In the genomic region with DNA sequence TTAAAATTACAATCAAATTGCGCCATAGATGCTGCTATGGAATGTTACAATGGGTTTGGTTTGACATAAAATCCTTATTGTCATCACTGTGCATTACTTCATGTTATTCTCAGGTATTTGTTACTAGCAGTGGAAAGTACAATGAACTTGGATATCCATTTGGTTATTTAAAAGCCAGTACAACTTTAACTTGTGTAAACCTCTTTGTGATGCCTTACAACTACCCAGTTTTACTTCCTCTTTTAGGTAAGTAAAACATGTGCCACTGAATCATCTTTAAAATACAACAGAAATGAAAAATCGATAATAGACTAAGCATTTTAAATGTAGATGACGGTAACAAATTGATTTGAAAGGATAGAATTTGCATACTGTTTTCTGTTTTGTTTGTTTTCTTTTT, we compare ENCODE assay signal across 2 cellular contexts.
A peak's percentile ranks its signal among the peaks of the same experiment; 100 is the strongest.
TF ChIP-seq lines count a peak whose summit lies in the region.

No MANE protein-coding gene starts in this region.

TF ChIP-seq in GM12878, 131 proteins besides CTCF, POLR2A, EP300 and RAD21:
- TF ChIP-seq, protein P1, sequence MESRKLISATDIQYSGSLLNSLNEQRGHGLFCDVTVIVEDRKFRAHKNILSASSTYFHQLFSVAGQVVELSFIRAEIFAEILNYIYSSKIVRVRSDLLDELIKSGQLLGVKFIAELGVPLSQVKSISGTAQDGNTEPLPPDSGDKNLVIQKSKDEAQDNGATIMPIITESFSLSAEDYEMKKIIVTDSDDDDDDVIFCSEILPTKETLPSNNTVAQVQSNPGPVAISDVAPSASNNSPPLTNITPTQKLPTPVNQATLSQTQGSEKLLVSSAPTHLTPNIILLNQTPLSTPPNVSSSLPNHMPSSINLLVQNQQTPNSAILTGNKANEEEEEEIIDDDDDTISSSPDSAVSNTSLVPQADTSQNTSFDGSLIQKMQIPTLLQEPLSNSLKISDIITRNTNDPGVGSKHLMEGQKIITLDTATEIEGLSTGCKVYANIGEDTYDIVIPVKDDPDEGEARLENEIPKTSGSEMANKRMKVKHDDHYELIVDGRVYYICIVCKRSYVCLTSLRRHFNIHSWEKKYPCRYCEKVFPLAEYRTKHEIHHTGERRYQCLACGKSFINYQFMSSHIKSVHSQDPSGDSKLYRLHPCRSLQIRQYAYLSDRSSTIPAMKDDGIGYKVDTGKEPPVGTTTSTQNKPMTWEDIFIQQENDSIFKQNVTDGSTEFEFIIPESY (IDR thresholded peaks at IDR 0.05): no peak
- TF ChIP-seq MXI1 (IDR thresholded peaks at IDR 0.05; ENCODE audit: low read depth, low read length) (peak; percentile 15; the same call in 1 of the 2 replicates), BHLHE40 (IDR thresholded peaks at IDR 0.05; ENCODE audit: borderline replicate concordance in 1 of 2, low read depth in 2 of 2, low read length in 1 of 2) (peak; percentile 36 to 41; a peak in 1 of 4 replicates)

TF ChIP-seq in HepG2, 621 proteins besides CTCF, POLR2A, EP300 and RAD21:
- TF ChIP-seq, protein P2, sequence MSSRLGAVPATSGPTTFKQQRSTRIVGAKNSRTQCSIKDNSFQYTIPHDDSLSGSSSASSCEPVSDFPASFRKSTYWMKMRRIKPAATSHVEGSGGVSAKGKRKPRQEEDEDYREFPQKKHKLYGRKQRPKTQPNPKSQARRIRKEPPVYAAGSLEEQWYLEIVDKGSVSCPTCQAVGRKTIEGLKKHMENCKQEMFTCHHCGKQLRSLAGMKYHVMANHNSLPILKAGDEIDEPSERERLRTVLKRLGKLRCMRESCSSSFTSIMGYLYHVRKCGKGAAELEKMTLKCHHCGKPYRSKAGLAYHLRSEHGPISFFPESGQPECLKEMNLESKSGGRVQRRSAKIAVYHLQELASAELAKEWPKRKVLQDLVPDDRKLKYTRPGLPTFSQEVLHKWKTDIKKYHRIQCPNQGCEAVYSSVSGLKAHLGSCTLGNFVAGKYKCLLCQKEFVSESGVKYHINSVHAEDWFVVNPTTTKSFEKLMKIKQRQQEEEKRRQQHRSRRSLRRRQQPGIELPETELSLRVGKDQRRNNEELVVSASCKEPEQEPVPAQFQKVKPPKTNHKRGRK (CRISPR knock-in tag; IDR thresholded peaks at IDR 0.05): no peak
- TF ChIP-seq JDP2 (CRISPR knock-in tag; IDR thresholded peaks at IDR 0.05; ENCODE audit: borderline replicate concordance) (no peak), ZNF615 (CRISPR knock-in tag; IDR thresholded peaks at IDR 0.05; ENCODE audit: borderline replicate concordance) (no peak), SKI (IDR thresholded peaks at IDR 0.05; ENCODE audit: partially characterized antibody) (no peak), KDM2A (CRISPR knock-in tag; IDR thresholded peaks at IDR 0.05; ENCODE audit: borderline replicate concordance, low read depth) (no peak), FOXO1 (CRISPR knock-in tag; IDR thresholded peaks at IDR 0.05) (no peak), ZBTB1 (CRISPR knock-in tag; IDR thresholded peaks at IDR 0.05; ENCODE audit: borderline replicate concordance) (no peak), STAT5B (CRISPR knock-in tag; IDR thresholded peaks at IDR 0.05) (no peak), ZNF282 (IDR thresholded peaks at IDR 0.05; ENCODE audit: partially characterized antibody) (no peak), MED13 (CRISPR knock-in tag; IDR thresholded peaks at IDR 0.05) (no peak), EZH2 (conservative IDR thresholded peaks at IDR 0.05; ENCODE audit: low read depth, low read length) (no peak), ZNF879 (CRISPR knock-in tag; IDR thresholded peaks at IDR 0.05) (no peak), ATRX (CRISPR knock-in tag; IDR thresholded peaks at IDR 0.05; ENCODE audit: borderline replicate concordance) (no peak), YEATS2 (CRISPR knock-in tag; IDR thresholded peaks at IDR 0.05; ENCODE audit: borderline replicate concordance) (no peak), PRPF4 (IDR thresholded peaks at IDR 0.05; ENCODE audit: low read depth, low read length, poor library complexity, severe bottlenecking) (no peak), NFYC (CRISPR knock-in tag; IDR thresholded peaks at IDR 0.05) (no peak)
- TF ChIP-seq, protein P3, sequence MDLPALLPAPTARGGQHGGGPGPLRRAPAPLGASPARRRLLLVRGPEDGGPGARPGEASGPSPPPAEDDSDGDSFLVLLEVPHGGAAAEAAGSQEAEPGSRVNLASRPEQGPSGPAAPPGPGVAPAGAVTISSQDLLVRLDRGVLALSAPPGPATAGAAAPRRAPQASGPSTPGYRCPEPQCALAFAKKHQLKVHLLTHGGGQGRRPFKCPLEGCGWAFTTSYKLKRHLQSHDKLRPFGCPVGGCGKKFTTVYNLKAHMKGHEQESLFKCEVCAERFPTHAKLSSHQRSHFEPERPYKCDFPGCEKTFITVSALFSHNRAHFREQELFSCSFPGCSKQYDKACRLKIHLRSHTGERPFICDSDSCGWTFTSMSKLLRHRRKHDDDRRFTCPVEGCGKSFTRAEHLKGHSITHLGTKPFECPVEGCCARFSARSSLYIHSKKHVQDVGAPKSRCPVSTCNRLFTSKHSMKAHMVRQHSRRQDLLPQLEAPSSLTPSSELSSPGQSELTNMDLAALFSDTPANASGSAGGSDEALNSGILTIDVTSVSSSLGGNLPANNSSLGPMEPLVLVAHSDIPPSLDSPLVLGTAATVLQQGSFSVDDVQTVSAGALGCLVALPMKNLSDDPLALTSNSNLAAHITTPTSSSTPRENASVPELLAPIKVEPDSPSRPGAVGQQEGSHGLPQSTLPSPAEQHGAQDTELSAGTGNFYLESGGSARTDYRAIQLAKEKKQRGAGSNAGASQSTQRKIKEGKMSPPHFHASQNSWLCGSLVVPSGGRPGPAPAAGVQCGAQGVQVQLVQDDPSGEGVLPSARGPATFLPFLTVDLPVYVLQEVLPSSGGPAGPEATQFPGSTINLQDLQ (CRISPR knock-in tag; IDR thresholded peaks at IDR 0.05): no peak
- TF ChIP-seq, protein P4, sequence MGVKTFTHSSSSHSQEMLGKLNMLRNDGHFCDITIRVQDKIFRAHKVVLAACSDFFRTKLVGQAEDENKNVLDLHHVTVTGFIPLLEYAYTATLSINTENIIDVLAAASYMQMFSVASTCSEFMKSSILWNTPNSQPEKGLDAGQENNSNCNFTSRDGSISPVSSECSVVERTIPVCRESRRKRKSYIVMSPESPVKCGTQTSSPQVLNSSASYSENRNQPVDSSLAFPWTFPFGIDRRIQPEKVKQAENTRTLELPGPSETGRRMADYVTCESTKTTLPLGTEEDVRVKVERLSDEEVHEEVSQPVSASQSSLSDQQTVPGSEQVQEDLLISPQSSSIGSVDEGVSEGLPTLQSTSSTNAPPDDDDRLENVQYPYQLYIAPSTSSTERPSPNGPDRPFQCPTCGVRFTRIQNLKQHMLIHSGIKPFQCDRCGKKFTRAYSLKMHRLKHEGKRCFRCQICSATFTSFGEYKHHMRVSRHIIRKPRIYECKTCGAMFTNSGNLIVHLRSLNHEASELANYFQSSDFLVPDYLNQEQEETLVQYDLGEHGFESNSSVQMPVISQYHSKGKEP (CRISPR knock-in tag; IDR thresholded peaks at IDR 0.05): no peak
- TF ChIP-seq, protein P5, sequence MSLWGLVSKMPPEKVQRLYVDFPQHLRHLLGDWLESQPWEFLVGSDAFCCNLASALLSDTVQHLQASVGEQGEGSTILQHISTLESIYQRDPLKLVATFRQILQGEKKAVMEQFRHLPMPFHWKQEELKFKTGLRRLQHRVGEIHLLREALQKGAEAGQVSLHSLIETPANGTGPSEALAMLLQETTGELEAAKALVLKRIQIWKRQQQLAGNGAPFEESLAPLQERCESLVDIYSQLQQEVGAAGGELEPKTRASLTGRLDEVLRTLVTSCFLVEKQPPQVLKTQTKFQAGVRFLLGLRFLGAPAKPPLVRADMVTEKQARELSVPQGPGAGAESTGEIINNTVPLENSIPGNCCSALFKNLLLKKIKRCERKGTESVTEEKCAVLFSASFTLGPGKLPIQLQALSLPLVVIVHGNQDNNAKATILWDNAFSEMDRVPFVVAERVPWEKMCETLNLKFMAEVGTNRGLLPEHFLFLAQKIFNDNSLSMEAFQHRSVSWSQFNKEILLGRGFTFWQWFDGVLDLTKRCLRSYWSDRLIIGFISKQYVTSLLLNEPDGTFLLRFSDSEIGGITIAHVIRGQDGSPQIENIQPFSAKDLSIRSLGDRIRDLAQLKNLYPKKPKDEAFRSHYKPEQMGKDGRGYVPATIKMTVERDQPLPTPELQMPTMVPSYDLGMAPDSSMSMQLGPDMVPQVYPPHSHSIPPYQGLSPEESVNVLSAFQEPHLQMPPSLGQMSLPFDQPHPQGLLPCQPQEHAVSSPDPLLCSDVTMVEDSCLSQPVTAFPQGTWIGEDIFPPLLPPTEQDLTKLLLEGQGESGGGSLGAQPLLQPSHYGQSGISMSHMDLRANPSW (CRISPR knock-in tag; IDR thresholded peaks at IDR 0.05; ENCODE audit: borderline replicate concordance): no peak
- TF ChIP-seq, protein P6, sequence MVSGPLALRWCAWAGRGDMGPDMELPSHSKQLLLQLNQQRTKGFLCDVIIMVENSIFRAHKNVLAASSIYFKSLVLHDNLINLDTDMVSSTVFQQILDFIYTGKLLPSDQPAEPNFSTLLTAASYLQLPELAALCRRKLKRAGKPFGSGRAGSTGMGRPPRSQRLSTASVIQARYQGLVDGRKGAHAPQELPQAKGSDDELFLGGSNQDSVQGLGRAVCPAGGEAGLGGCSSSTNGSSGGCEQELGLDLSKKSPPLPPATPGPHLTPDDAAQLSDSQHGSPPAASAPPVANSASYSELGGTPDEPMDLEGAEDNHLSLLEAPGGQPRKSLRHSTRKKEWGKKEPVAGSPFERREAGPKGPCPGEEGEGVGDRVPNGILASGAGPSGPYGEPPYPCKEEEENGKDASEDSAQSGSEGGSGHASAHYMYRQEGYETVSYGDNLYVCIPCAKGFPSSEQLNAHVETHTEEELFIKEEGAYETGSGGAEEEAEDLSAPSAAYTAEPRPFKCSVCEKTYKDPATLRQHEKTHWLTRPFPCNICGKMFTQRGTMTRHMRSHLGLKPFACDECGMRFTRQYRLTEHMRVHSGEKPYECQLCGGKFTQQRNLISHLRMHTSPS (CRISPR knock-in tag; IDR thresholded peaks at IDR 0.05; ENCODE audit: low read depth): no peak
